ENCODE assay signal across 13 cellular contexts in genomic region chr18:58784601-58785137, GRCh38.
A peak's percentile ranks its signal among the peaks of the same experiment; 100 is the strongest.
DNase-seq lines count a peak whose midpoint lies in the region; ATAC-seq and TF ChIP-seq lines count a peak whose summit lies in the region.
"Had no signal": no experiment of that assay in that cellular context is flagged by ENCODE, and none has a peak within 500 bp of the region (broad histone marks: within the 10 kb centered on the region; RNA-seq: fewer than 3 reads in every experiment).

No MANE protein-coding gene starts in this region.

- H3K27ac Mint-ChIP-seq in memory B cell = peak overlapping the region; percentile 36

- no peaks in the 10 kb centered on the region for H3K27me3 ChIP-seq in brain microvascular endothelial cell (replicated peaks)
- H3K27me3 ChIP-seq in aorta (ENCODE audit: control insufficient read depth in 1 of 2, insufficient read depth in 2 of 2, low read length in 1 of 2) = no peaks in the 10 kb centered on the region
- H3K27me3 ChIP-seq: sigmoid colon had no signal

- ATAC-seq in Right ventricle myocardium superior (ENCODE audit: poor library complexity) (no peak), memory B cell (ENCODE audit: low read depth) (no peak), aorta (ENCODE audit: low FRiP score) (peak; percentile 71)

- H3K36me3 Mint-ChIP-seq in memory B cell = no peaks in the 10 kb centered on the region

- in situ Hi-C loops in brain microvascular endothelial cell (cut with HindIII; ENCODE audit: low pct_ligation_motif_present, low sequenced_read_pairs) = loop anchor here (25.0 kb wide), 1 partner anchor 278 kb away; no protein-coding TSS in a partner anchor

- H3K4me1 Mint-ChIP-seq in memory B cell = peaks cover 11% of the 10 kb centered on the region

- no peak for TF ChIP-seq CTCF in brain microvascular endothelial cell (IDR thresholded peaks at IDR 0.05; ENCODE audit: low read depth, low read length, missing control alignments)

- H3K4me1 ChIP-seq in aorta (ENCODE audit: control insufficient read depth in 1 of 2, insufficient read depth in 2 of 2, low read length in 2 of 2) = no peaks in the 10 kb centered on the region

- H3K36me3 ChIP-seq in brain microvascular endothelial cell (replicated peaks) = no peaks in the 10 kb centered on the region
- no peaks in the 10 kb centered on the region for H3K36me3 ChIP-seq in aorta (ENCODE audit: control insufficient read depth in 1 of 2, insufficient read depth in 2 of 2, low read length in 1 of 2)
- H3K36me3 ChIP-seq: sigmoid colon, WERI-Rb-1 had no signal

- 1 to 8% methylated on average over 15 of the region's 15 CpGs for WGBS in aorta, 2 donors

- H3K9me3 Mint-ChIP-seq in memory B cell = no peaks in the 10 kb centered on the region

- no peaks in the 10 kb centered on the region for H3K9me3 ChIP-seq in aorta (ENCODE audit: control insufficient read depth, low read length)
- H3K9me3 ChIP-seq: sigmoid colon had no signal

- H3K27ac ChIP-seq in brain microvascular endothelial cell (peak overlapping the region; percentile 18), aorta (ENCODE audit: low read depth in 1 of 2, low read length in 2 of 2) (peak overlapping the region; percentile 53 to 94)
- H3K27ac ChIP-seq: WERI-Rb-1 had no signal

- H3K27me3 Mint-ChIP-seq in memory B cell = no peaks in the 10 kb centered on the region

- intact Hi-C loops in cardiac septum (cut with DNase I) = loop anchor here (5.0 kb wide), 4 partner anchors 63 to 213 kb away; partner anchors contain the start of gene ZNF532
- intact Hi-C loops in Right ventricle myocardium superior (cut with DNase I) = loop anchor here (10.0 kb wide), 1 partner anchor 180 kb away; no protein-coding TSS in a partner anchor
- intact Hi-C loops in aorta (cut with DNase I) = loop anchor here (5.0 kb wide), 4 partner anchors 43 to 213 kb away; no protein-coding TSS in a partner anchor

- DNase-seq in cardiac septum (ENCODE audit: low spot score) (peak; percentile 76), Right ventricle myocardium superior (no peak), brain microvascular endothelial cell (no peak), memory B cell (ENCODE audit: low spot score in 2 of 2) (no peak), aorta (peak; percentile 83 to 86), NAMALWA (ENCODE audit: low spot score) (no peak), NCI-H1694 (lab: John Stamatoyannopoulos, UW) (no peak), NCI-H524 treated with DMSO at 0.1 percent for 48 hours (lab: John Stamatoyannopoulos, UW) (no peak)
- DNase-seq: KG1; NK-92 treated with Interleukin-12 subunit alpha and Interleukin-12 subunit beta, amount 100 ng/mL, for 24 hours; sigmoid colon; stimulated activated CD8-positive, alpha-beta memory T cell treated with anti-CD3 and anti-CD28 coated beads, Interleukin-4, amount 100 ng/mL, for 48 hours; WERI-Rb-1 had no signal

- no peak overlapping the region for H3K4me3 Mint-ChIP-seq in memory B cell

- H3K4me3 ChIP-seq in brain microvascular endothelial cell (ENCODE audit: low read depth, low read length) (no peak overlapping the region), aorta (ENCODE audit: low read length in 2 of 2) (no peak overlapping the region)
- H3K4me3 ChIP-seq: sigmoid colon had no signal

Comparison
In these comparisons a context has a peak if more than half of its experiments do, and no peak if none do; other contexts are left out.
1. DNase-seq: peak in cardiac septum (single experiment) and aorta (2 of 2); none in Right ventricle myocardium superior (single experiment), brain microvascular endothelial cell (single experiment), memory B cell (0 of 2), NAMALWA (single experiment), NCI-H1694 (single experiment) and NCI-H524 treated with DMSO at 0.1 percent for 48 hours (single experiment).